ENCODE assay signal across 16 cellular contexts in the genomic region with DNA sequence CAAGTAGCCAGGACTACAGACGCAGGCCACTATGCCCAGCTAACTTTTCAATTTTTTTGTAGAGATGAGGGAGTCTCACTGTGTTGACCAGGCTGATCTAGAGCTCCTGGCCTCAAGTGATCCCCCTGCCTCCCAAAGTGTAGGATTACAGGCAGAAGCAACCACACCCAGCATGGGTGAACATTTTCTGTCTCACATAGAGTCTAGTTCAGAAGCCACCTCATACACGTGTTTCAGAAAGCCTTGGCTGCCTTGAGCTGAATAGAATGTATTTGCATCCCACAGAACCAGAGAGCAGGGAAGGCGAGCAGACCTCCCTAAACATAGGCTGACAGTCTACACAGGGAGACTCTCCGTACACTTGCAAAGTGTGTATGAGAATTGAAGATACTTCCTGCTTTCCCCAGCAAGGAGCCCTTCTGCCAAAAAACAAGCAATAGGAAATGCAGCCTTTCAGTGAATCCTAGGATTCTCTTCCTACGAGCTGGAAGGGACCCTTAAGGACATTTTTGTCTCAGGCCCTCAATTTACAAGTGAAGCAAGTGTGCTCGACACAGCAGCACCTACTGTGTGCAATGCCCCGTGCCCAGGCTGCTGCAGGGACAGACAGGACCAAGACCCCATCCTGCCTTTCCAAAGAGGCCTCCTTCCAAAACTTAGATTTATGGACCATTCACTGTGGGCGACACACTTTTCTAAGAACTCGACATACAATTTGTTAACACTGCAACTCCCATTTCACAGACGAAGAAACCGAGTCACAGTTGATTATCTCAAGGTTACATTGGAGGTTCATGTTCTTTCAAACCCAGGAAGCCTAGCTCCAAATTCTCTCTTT. TPM values are rescaled to one million over a fixed set of nuclear protein-coding genes. Genes with fewer than 3 reads are reported as not detected.
DNase-seq lines count a peak whose midpoint lies in the region; ATAC-seq and TF ChIP-seq lines count a peak whose summit lies in the region.
"Had no signal": no experiment of that assay in that cellular context is flagged by ENCODE, and none has a peak within 500 bp of the region (broad histone marks: within the 10 kb centered on the region; RNA-seq: fewer than 3 reads in every experiment).

No MANE protein-coding gene starts in this region.

- peaks cover 100% of the 10 kb centered on the region for H3K79me2 ChIP-seq in GM23338 (replicated peaks; ENCODE audit: insufficient read depth)
- no peaks in the 10 kb centered on the region for H3K79me2 ChIP-seq in OCI-LY7 (ENCODE audit: insufficient read depth, low read depth, low read length)

- H3K4me1 Mint-ChIP-seq in GM23338: peaks cover 75% of the 10 kb centered on the region
- H3K4me1 Mint-ChIP-seq: stimulated activated memory B cell treated with anti-CD40 and anti-IgM and Interleukin-4, amounts not matched to agents 10 μg/mL and 1 μg/mL and 100 μg/mL, for 72 hours had no signal

- no peak for TF ChIP-seq EP300 in gastroesophageal sphincter (IDR thresholded peaks at IDR 0.05)

- 66 to 88% methylated on average over 6 to 7 of the region's 11 CpGs for WGBS in gastroesophageal sphincter (ENCODE audit: low coverage in 1 of 2), 2 donors

- H3K4me3 ChIP-seq in GM23338 (no peak overlapping the region), gastroesophageal sphincter (no peak overlapping the region), gastrocnemius medialis (no peak overlapping the region), OCI-LY7 (ENCODE audit: low read depth, low read length, poor library complexity, severe bottlenecking) (no peak overlapping the region)
- H3K4me3 ChIP-seq: pancreas had no signal

- CTCF ChIA-PET in OCI-LY7 (lab: Charles Lee; ENCODE audit: unreplicated experiment): no interaction called here

- peak overlapping the region; percentile 74; the same call in 1 of the 2 replicates for H3K27ac Mint-ChIP-seq in GM23338
- H3K27ac Mint-ChIP-seq: CD4-positive, alpha-beta T cell; stimulated activated memory B cell treated with anti-CD40 and anti-IgM and Interleukin-4, amounts not matched to agents 10 μg/mL and 1 μg/mL and 100 μg/mL, for 72 hours had no signal

- no peaks in the 10 kb centered on the region for H3K9me3 Mint-ChIP-seq in GM23338
- H3K9me3 Mint-ChIP-seq: CD4-positive, alpha-beta T cell; stimulated activated memory B cell treated with anti-CD40 and anti-IgM and Interleukin-4, amounts not matched to agents 10 μg/mL and 1 μg/mL and 100 μg/mL, for 72 hours had no signal

- H3K27ac ChIP-seq in GM23338 (ENCODE audit: low read depth) (peak overlapping the region; percentile 79; the same call in 1 of the 2 replicates), gastroesophageal sphincter (peak overlapping the region in 3 of 4 donors; percentile 10 to 50 (median 37)), gastrocnemius medialis (peak overlapping the region; percentile 84 to 90 (median 86)), OCI-LY7 (ENCODE audit: low read depth, low read length, poor library complexity, severe bottlenecking) (no peak overlapping the region)
- H3K27ac ChIP-seq: pancreas, VCaP had no signal

- no TSS peak for BruUV-seq in OCI-LY7 (replicated peaks; lab: Mats Ljungman, UMichigan)

- no peak for ATAC-seq in GM23338
- peak; percentile 12 for ATAC-seq in SK-N-SH treated with all-trans-retinoic acid at 6 μM for 48 hours
- ATAC-seq in gastroesophageal sphincter: peak; percentile 23
- no peak for ATAC-seq in gastrocnemius medialis
- no peak for ATAC-seq in HG03342 (IDR thresholded peaks at IDR 0.05; ENCODE audit: unreplicated experiment)
- ATAC-seq: stimulated activated memory B cell treated with anti-CD40 and anti-IgM and Interleukin-4, amounts not matched to agents 10 μg/mL and 1 μg/mL and 100 μg/mL, for 72 hours had no signal

- no peak overlapping the region for H2AFZ ChIP-seq in GM23338
- no peak overlapping the region for H2AFZ ChIP-seq in OCI-LY7 (ENCODE audit: low read length)

- 0 out of 2 replicates have a peak, but pooled peaks cover 3% of the 10 kb centered on the region for H3F3A ChIP-seq in GM23338 (replicated peaks; ENCODE audit: low read depth)

- H3K36me3 ChIP-seq in GM23338 (ENCODE audit: insufficient read depth) (no peaks in the 10 kb centered on the region), gastroesophageal sphincter (no peaks in the 10 kb centered on the region), gastrocnemius medialis (no peaks in the 10 kb centered on the region), OCI-LY7 (ENCODE audit: insufficient read depth, low read length) (no peaks in the 10 kb centered on the region)
- H3K36me3 ChIP-seq: pancreas had no signal

- DNase-seq in GM23338 (ENCODE audit: low spot score): no peak
- no peak for DNase-seq in gastrocnemius medialis
- no peak for DNase-seq in T1000 (lab: John Stamatoyannopoulos, UW)
- DNase-seq in NOMO-1 treated with DMSO at 0.1 percent for 48 hours (lab: John Stamatoyannopoulos, UW; ENCODE audit: unreplicated experiment): no peak
- DNase-seq in OCI-LY7 (ENCODE audit: low spot score): no peak
- DNase-seq: CD4-positive, alpha-beta T cell; NCI-H1417 treated with DMSO at 0.1 percent for 48 hours; NCI-H748 treated with DMSO at 0.1 percent for 48 hours; pancreas; SIG-M5; stimulated activated CD4-positive, alpha-beta T cell treated with anti-CD3 and anti-CD28 coated beads, Interleukin-2, amount 100 ng/mL, for 24 hours had no signal

- POLR2A ChIA-PET in OCI-LY7 (lab: Charles Lee): no interaction called here

- in situ Hi-C loops in gastrocnemius medialis (cut with MboI; ENCODE audit: low sequenced_read_pairs in 4 of 4): loop anchor here in 3 of 4 donors (25.0 kb wide), 2 partner anchors 315 to 715 kb away; no protein-coding TSS in a partner anchor

- H3K27me3 Mint-ChIP-seq in GM23338 (ENCODE audit: insufficient read depth, low read depth, poor library complexity): peaks cover 4% of the 10 kb centered on the region

- H3K9me3 ChIP-seq in gastroesophageal sphincter: no peaks in the 10 kb centered on the region
- H3K9me3 ChIP-seq in gastrocnemius medialis: no peaks in the 10 kb centered on the region
- H3K9me3 ChIP-seq in OCI-LY7 (ENCODE audit: low read length): no peaks in the 10 kb centered on the region
- H3K9me3 ChIP-seq: pancreas had no signal

- peaks cover 76% of the 10 kb centered on the region for H3K4me1 ChIP-seq in GM23338 (ENCODE audit: insufficient read depth)
- peaks cover 0 to 66% (median 18%) of the 10 kb centered on the region in 3 donors for H3K4me1 ChIP-seq in gastroesophageal sphincter
- H3K4me1 ChIP-seq in gastrocnemius medialis: peaks cover 66 to 83% of the 10 kb centered on the region in 2 donors
- no peaks in the 10 kb centered on the region for H3K4me1 ChIP-seq in OCI-LY7 (ENCODE audit: insufficient read depth, low read length, poor library complexity, severe bottlenecking)

- H3K27me3 ChIP-seq in GM23338 (ENCODE audit: insufficient read depth) (no peaks in the 10 kb centered on the region), gastroesophageal sphincter (no peaks in the 10 kb centered on the region), gastrocnemius medialis (no peaks in the 10 kb centered on the region)
- H3K27me3 ChIP-seq: pancreas had no signal

- TF ChIP-seq POLR2A in gastroesophageal sphincter (IDR thresholded peaks at IDR 0.05): no peak
- no peak for TF ChIP-seq POLR2A in gastrocnemius medialis (IDR thresholded peaks at IDR 0.05)

- no peaks in the 10 kb centered on the region for H3K36me3 Mint-ChIP-seq in GM23338 (ENCODE audit: low read depth)
- H3K36me3 Mint-ChIP-seq: stimulated activated memory B cell treated with anti-CD40 and anti-IgM and Interleukin-4, amounts not matched to agents 10 μg/mL and 1 μg/mL and 100 μg/mL, for 72 hours had no signal

- intact Hi-C loops in gastrocnemius medialis (cut with DNase I; ENCODE audit: low total_unique reads): no loop called here
- intact Hi-C loops in OCI-LY7 (cut with micrococcal nuclease; ENCODE audit: unreplicated experiment): no loop called here

- H3K4me2 ChIP-seq in GM23338 (peak overlapping the region; percentile 49), OCI-LY7 (ENCODE audit: low read length) (no peak overlapping the region)

- no peaks in the 10 kb centered on the region for H3K9me2 ChIP-seq in GM23338 (ENCODE audit: insufficient read depth)
- H3K9me2 ChIP-seq in OCI-LY7 (ENCODE audit: insufficient read depth, low read length): no peaks in the 10 kb centered on the region

- H4K20me1 ChIP-seq in GM23338 (replicated peaks; ENCODE audit: insufficient read depth) (no peaks in the 10 kb centered on the region), OCI-LY7 (ENCODE audit: insufficient read depth, low read length) (no peaks in the 10 kb centered on the region)

- no peak; a peak in 2 of 4 replicates for TF ChIP-seq CTCF in GM23338 (conservative IDR thresholded peaks at IDR 0.05; ENCODE audit: low read depth in 2 of 2)
- TF ChIP-seq CTCF in gastroesophageal sphincter (IDR thresholded peaks at IDR 0.05): no peak
- no peak for TF ChIP-seq CTCF in gastrocnemius medialis (IDR thresholded peaks at IDR 0.05 in 4 of 5, conservative IDR thresholded peaks at IDR 0.05 in 1 of 5)
- no peak for TF ChIP-seq CTCF in OCI-LY7 (conservative IDR thresholded peaks at IDR 0.05; ENCODE audit: low read length)

- H3K4me3 Mint-ChIP-seq in GM23338: no peak overlapping the region
- H3K4me3 Mint-ChIP-seq: CD4-positive, alpha-beta T cell; stimulated activated memory B cell treated with anti-CD40 and anti-IgM and Interleukin-4, amounts not matched to agents 10 μg/mL and 1 μg/mL and 100 μg/mL, for 72 hours had no signal

TF ChIP-seq in GM23338, 12 proteins besides CTCF, POLR2A, EP300 and RAD21 (continues in another document):
- no peak for TF ChIP-seq CREB1 (CRISPR knock-in tag; IDR thresholded peaks at IDR 0.05; ENCODE audit: low read depth)
- no peak for TF ChIP-seq JUNB (IDR thresholded peaks at IDR 0.05; ENCODE audit: unreplicated experiment)
- TF ChIP-seq NANOG (IDR thresholded peaks at IDR 0.05; ENCODE audit: borderline replicate concordance): no peak
- TF ChIP-seq EZH2phosphoT487 (IDR thresholded peaks at IDR 0.05; ENCODE audit: unreplicated experiment): no peak
- TF ChIP-seq ZNF331 (CRISPR knock-in tag; IDR thresholded peaks at IDR 0.05; ENCODE audit: low read depth): no peak
- no peak for TF ChIP-seq POLR2AphosphoS5 (IDR thresholded peaks at IDR 0.05; ENCODE audit: low read depth)

RNA-seq across cellular contexts. Expression of a gene that starts 11.2 kb away (rescaled TPM):
- total RNA-seq in GM23338 (2014; rRNA removed; shearing (Covaris generic)): 15.4 and 16.9 TPM in 2 replicates
- polyA plus RNA-seq in GM23338 (2016; fragmentation: Nextera tagmentation; extraction: Ambion mirVana): 4.7 and 5.4 TPM in 2 replicates
- total RNA-seq in gastroesophageal sphincter (10 to 100 TPM in 2 of 4 donors, 1 to 10 TPM in 2; 7.4 to 27.7 (median 10.7) TPM), gastrocnemius medialis (10 to 100 TPM; 18.9 to 34.5 (median 29.1) TPM), OCI-LY7 (2022) (not detected in 2 replicates)
- total RNA-seq in OCI-LY7 (2014; rRNA removed; shearing (Covaris generic)): 0.03 TPM in 1 of 2 replicates, not detected in the other

Comparison
In these comparisons a context has a peak if more than half of its experiments do, and no peak if none do; other contexts are left out.
1. ATAC-seq: peak in SK-N-SH treated with all-trans-retinoic acid at 6 μM for 48 hours (single experiment) and gastroesophageal sphincter (single experiment); none in GM23338 (single experiment), gastrocnemius medialis (0 of 2) and HG03342 (single experiment).
2. RNA of a gene that starts 11.2 kb away (total RNA-seq): 18.9 to 34.5 TPM in gastrocnemius medialis, 15.4 to 16.9 TPM in GM23338 and 7.4 to 27.7 TPM in gastroesophageal sphincter; 0.03 TPM in OCI-LY7; every median in the first group is over 4 times any median in the second.